ENCODE assay signal across 1 cellular context in the genomic region with DNA sequence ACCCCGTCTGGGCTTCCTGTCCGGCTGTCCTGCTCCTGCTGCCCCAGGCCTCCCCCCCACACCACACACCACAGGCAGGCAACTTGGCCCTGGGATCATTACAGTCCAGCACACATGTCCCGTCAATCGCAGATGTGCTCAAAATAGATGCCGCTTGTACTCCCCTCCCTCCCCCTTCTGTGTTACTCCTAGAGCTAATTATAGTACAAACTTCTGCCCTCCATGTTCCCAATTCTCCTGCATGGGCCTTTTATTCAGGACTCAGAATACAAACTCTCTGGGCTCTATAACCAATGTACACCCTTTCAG.
TF ChIP-seq lines count a peak whose summit lies in the region.

TSS of gene SYNPO2L (minus strand) at position 40 of the 309 bp plus-strand sequence. CDS start 107 bp downstream, outside the sequence.

TF ChIP-seq in K562, 482 proteins besides CTCF, POLR2A, EP300 and RAD21 (continued from another document and continues in another):
- no peak for TF ChIP-seq PTBP1 (IDR thresholded peaks at IDR 0.05; ENCODE audit: low read depth, low read length)
- TF ChIP-seq ZNF583 (CRISPR knock-in tag; IDR thresholded peaks at IDR 0.05): no peak
- peak; percentile 83 for TF ChIP-seq MEF2A (IDR thresholded peaks at IDR 0.05; ENCODE audit: control insufficient read depth, low read depth, low read length)
- no peak for TF ChIP-seq RBM34 (IDR thresholded peaks at IDR 0.05; ENCODE audit: borderline replicate concordance, insufficient read depth, low read length)
- TF ChIP-seq SFPQ (IDR thresholded peaks at IDR 0.05; ENCODE audit: low read depth, low read length): no peak
- TF ChIP-seq FOXP1 (CRISPR knock-in tag; IDR thresholded peaks at IDR 0.05): no peak
- TF ChIP-seq MEF2D (tag; conservative IDR thresholded peaks at IDR 0.05; ENCODE audit: low read depth): peak; percentile 96
- TF ChIP-seq, protein P1, sequence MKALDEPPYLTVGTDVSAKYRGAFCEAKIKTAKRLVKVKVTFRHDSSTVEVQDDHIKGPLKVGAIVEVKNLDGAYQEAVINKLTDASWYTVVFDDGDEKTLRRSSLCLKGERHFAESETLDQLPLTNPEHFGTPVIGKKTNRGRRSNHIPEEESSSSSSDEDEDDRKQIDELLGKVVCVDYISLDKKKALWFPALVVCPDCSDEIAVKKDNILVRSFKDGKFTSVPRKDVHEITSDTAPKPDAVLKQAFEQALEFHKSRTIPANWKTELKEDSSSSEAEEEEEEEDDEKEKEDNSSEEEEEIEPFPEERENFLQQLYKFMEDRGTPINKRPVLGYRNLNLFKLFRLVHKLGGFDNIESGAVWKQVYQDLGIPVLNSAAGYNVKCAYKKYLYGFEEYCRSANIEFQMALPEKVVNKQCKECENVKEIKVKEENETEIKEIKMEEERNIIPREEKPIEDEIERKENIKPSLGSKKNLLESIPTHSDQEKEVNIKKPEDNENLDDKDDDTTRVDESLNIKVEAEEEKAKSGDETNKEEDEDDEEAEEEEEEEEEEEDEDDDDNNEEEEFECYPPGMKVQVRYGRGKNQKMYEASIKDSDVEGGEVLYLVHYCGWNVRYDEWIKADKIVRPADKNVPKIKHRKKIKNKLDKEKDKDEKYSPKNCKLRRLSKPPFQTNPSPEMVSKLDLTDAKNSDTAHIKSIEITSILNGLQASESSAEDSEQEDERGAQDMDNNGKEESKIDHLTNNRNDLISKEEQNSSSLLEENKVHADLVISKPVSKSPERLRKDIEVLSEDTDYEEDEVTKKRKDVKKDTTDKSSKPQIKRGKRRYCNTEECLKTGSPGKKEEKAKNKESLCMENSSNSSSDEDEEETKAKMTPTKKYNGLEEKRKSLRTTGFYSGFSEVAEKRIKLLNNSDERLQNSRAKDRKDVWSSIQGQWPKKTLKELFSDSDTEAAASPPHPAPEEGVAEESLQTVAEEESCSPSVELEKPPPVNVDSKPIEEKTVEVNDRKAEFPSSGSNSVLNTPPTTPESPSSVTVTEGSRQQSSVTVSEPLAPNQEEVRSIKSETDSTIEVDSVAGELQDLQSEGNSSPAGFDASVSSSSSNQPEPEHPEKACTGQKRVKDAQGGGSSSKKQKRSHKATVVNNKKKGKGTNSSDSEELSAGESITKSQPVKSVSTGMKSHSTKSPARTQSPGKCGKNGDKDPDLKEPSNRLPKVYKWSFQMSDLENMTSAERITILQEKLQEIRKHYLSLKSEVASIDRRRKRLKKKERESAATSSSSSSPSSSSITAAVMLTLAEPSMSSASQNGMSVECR (CRISPR knock-in tag; IDR thresholded peaks at IDR 0.05): no peak
- no peak for TF ChIP-seq ZNF584 (CRISPR knock-in tag; IDR thresholded peaks at IDR 0.05; ENCODE audit: low read depth)
- no peak for TF ChIP-seq EGR1 (conservative IDR thresholded peaks at IDR 0.05)
- TF ChIP-seq ZNF57 (CRISPR knock-in tag; IDR thresholded peaks at IDR 0.05): peak; percentile 99
- TF ChIP-seq ZBED1 (IDR thresholded peaks at IDR 0.05): no peak
- no peak for TF ChIP-seq PBX2 (CRISPR knock-in tag; IDR thresholded peaks at IDR 0.05; ENCODE audit: low read depth)
- no peak for TF ChIP-seq PBX2 (tag; conservative IDR thresholded peaks at IDR 0.05; ENCODE audit: low read depth)
- TF ChIP-seq, protein P2, sequence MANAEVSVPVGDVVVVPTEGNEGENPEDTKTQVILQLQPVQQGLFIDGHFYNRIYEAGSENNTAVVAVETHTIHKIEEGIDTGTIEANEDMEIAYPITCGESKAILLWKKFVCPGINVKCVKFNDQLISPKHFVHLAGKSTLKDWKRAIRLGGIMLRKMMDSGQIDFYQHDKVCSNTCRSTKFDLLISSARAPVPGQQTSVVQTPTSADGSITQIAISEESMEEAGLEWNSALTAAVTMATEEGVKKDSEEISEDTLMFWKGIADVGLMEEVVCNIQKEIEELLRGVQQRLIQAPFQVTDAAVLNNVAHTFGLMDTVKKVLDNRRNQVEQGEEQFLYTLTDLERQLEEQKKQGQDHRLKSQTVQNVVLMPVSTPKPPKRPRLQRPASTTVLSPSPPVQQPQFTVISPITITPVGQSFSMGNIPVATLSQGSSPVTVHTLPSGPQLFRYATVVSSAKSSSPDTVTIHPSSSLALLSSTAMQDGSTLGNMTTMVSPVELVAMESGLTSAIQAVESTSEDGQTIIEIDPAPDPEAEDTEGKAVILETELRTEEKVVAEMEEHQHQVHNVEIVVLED (CRISPR knock-in tag; IDR thresholded peaks at IDR 0.05): no peak
- TF ChIP-seq ZNF740 (CRISPR knock-in tag; IDR thresholded peaks at IDR 0.05): peak; percentile 90
- TF ChIP-seq ZNF740 (tag; IDR thresholded peaks at IDR 0.05): no peak
- TF ChIP-seq COPS2 (conservative IDR thresholded peaks at IDR 0.05): no peak
- no peak for TF ChIP-seq THAP12 (CRISPR knock-in tag; IDR thresholded peaks at IDR 0.05)
- TF ChIP-seq ZNF644 (tag; IDR thresholded peaks at IDR 0.05; ENCODE audit: low read depth): no peak
- TF ChIP-seq ERF (CRISPR knock-in tag; IDR thresholded peaks at IDR 0.05): no peak
- no peak for TF ChIP-seq GTF2F1 (IDR thresholded peaks at IDR 0.05; ENCODE audit: low read depth, low read length)
- TF ChIP-seq VEZF1 (CRISPR knock-in tag; IDR thresholded peaks at IDR 0.05): 0 out of 2 replicates have a peak, but pooled peaks have one; percentile 20
- TF ChIP-seq SIX5 (IDR thresholded peaks at IDR 0.05; ENCODE audit: borderline replicate concordance in 1 of 2, insufficient read depth in 1 of 2, low read depth in 1 of 2, low read length in 2 of 2): no peak
- TF ChIP-seq KDM4B (IDR thresholded peaks at IDR 0.05; ENCODE audit: borderline replicate concordance in 2 of 2, low read depth in 1 of 2): no peak
- no peak for TF ChIP-seq HEY1 (CRISPR knock-in tag; IDR thresholded peaks at IDR 0.05; ENCODE audit: borderline replicate concordance)
- TF ChIP-seq EHMT2 (IDR thresholded peaks at IDR 0.05): no peak
- TF ChIP-seq CLOCK (CRISPR knock-in tag; IDR thresholded peaks at IDR 0.05; ENCODE audit: borderline replicate concordance): no peak
- TF ChIP-seq SMC3 (conservative IDR thresholded peaks at IDR 0.05; ENCODE audit: insufficient read depth, low read depth, low read length): no peak
- 0 out of 2 replicates have a peak, but pooled peaks have one; percentile 25 for TF ChIP-seq ZBTB17 (CRISPR knock-in tag; IDR thresholded peaks at IDR 0.05)
- TF ChIP-seq WHSC1 (IDR thresholded peaks at IDR 0.05; ENCODE audit: low read length): no peak
- no peak for TF ChIP-seq CHD1 (IDR thresholded peaks at IDR 0.05; ENCODE audit: low read length)
- TF ChIP-seq TBP (optimal IDR thresholded peaks at IDR 0.05; ENCODE audit: low read depth, low read length): no peak
